20 cellular contexts compared by ENCODE assay signal in genomic region chr19:35253316-35254286, GRCh38. TPM values are rescaled to one million over a fixed set of nuclear protein-coding genes. Genes with fewer than 3 reads are reported as not detected.
A peak's percentile ranks its signal among the peaks of the same experiment; 100 is the strongest.
DNase-seq lines count a peak whose midpoint lies in the region; ATAC-seq and TF ChIP-seq lines count a peak whose summit lies in the region.
"Had no signal": no experiment of that assay in that cellular context is flagged by ENCODE, and none has a peak within 500 bp of the region (broad histone marks: within the 10 kb centered on the region; RNA-seq: fewer than 3 reads in every experiment).

No MANE protein-coding gene starts in this region.

- peak; percentile 1 for DNase-seq in activated gamma-delta T cell treated with Interleukin-2 at 50 U/mL for 16 hours
- no peak for DNase-seq in activated gamma-delta T cell (lab: John Stamatoyannopoulos, UW)
- peak; percentile 53 for DNase-seq in right atrium auricular region (ENCODE audit: low spot score)
- peak; percentile 63 for DNase-seq in spleen
- DNase-seq in left colon = no peak
- DNase-seq in SKM-1 treated with dmso at 0.1 percent for 144 hours (lab: John Stamatoyannopoulos, UW; ENCODE audit: unreplicated experiment) = no peak
- DNase-seq: activated CD4-positive, alpha-beta T cell treated with anti-CD3 and anti-CD28 coated beads for 48 hours; activated naive CD4-positive, alpha-beta T cell treated with anti-CD3 and anti-CD28 coated beads, Interleukin-2, amount 50 U/mL, for 16 hours; effector CD4-positive, alpha-beta T cell; midbrain; NCI-H1105 treated with DMSO at 0.1 percent for 48 hours; NCI-H526 treated with DMSO at 0.1 percent for 48 hours; RPMI8226; T-helper 17 cell had no signal

- no peak for TF ChIP-seq POLR2A in spleen (IDR thresholded peaks at IDR 0.05)

- intact Hi-C loops in spleen (cut with DNase I; ENCODE audit: low total_unique reads) (no loop called here), left colon (cut with DNase I, micrococcal nuclease) (no loop called here)

- no peaks in the 10 kb centered on the region for H3K9me3 ChIP-seq in HUES48 (ENCODE audit: control insufficient read depth, insufficient read depth, low read length)
- no peaks in the 10 kb centered on the region for H3K9me3 ChIP-seq in right atrium auricular region
- no peaks in the 10 kb centered on the region for H3K9me3 ChIP-seq in spleen

- H3K9ac ChIP-seq in HUES48 (ENCODE audit: low read depth, low read length) = no peak overlapping the region

- ATAC-seq in left colon = no peak
- no peak for ATAC-seq in GM21737 (IDR thresholded peaks at IDR 0.05; ENCODE audit: unreplicated experiment)
- ATAC-seq: T-helper 17 cell had no signal

- H3K4me3 ChIP-seq in HUES48 (ENCODE audit: low read depth, low read length) = no peak overlapping the region
- H3K4me3 ChIP-seq in right atrium auricular region = no peak overlapping the region
- no peak overlapping the region for H3K4me3 ChIP-seq in spleen
- H3K4me3 ChIP-seq: smooth muscle cell had no signal

- H3K27me3 ChIP-seq in HUES48 (ENCODE audit: control insufficient read depth, insufficient read depth, low read length) = no peaks in the 10 kb centered on the region
- no peaks in the 10 kb centered on the region for H3K27me3 ChIP-seq in right atrium auricular region
- peaks cover 0 to 21% (median 8%) of the 10 kb centered on the region in 7 donors for H3K27me3 ChIP-seq in spleen (replicated peaks in 1 of 7)

- H3K36me3 ChIP-seq in HUES48 (ENCODE audit: control insufficient read depth, insufficient read depth, low read length) (peaks cover 61% of the 10 kb centered on the region), right atrium auricular region (no peaks in the 10 kb centered on the region), spleen (peaks cover 0 to 37% (median 0%) of the 10 kb centered on the region in 6 donors)

- H3K27ac ChIP-seq in HUES48 (ENCODE audit: low read depth, low read length) (peak overlapping the region; percentile 79), right atrium auricular region (peak overlapping the region in 1 of 2 donors; percentile 40), spleen (peak overlapping the region in 6 of 8 donors; percentile 36 to 74 (median 66))

- WGBS in spleen, 5 donors = 78 to 94% (median 88%) methylated on average over 9 of the region's 9 CpGs

- TF ChIP-seq CTCF in right atrium auricular region (IDR thresholded peaks at IDR 0.05) = no peak
- TF ChIP-seq CTCF in spleen (IDR thresholded peaks at IDR 0.05 in 8 of 11, conservative IDR thresholded peaks at IDR 0.05 in 3 of 11) = no peak

- H3K4me1 ChIP-seq in HUES48 (ENCODE audit: control insufficient read depth, insufficient read depth, low read length) (peaks cover 11% of the 10 kb centered on the region; the same call in 1 of the 2 replicates), right atrium auricular region (peaks cover 0 to 21% of the 10 kb centered on the region in 2 donors), spleen (peaks cover 5 to 72% (median 40%) of the 10 kb centered on the region in 6 donors)

RNA-seq across cellular contexts. Expression of gene LSR, which starts 4.8 kb away (rescaled TPM):
- total RNA-seq in right atrium auricular region (10 to 100 TPM in 1 of 2 donors, 1 to 10 TPM in 1; 7.6 to 20.1 TPM), spleen (10 to 100 TPM; 18.1 to 30.2 (median 21.6) TPM), left colon (100 to 1,000 TPM; 323 to 324 TPM)
- 10 to 100 TPM; 10.9 to 17.4 (median 11.2) TPM for polyA plus RNA-seq in spleen

RNA-seq across cellular contexts. Expression of gene USF2, which starts 15.2 kb away (rescaled TPM):
- 100 to 1,000 TPM; 130 to 180 TPM for total RNA-seq in right atrium auricular region
- total RNA-seq in spleen = 100 to 1,000 TPM; 133 to 206 (median 157) TPM
- 100 to 1,000 TPM; 132 to 205 (median 145) TPM for polyA plus RNA-seq in spleen
- total RNA-seq in left colon = 10 to 100 TPM; 85.9 to 96.2 TPM

RNA-seq across cellular contexts. Expression of gene FAM187B, which starts 25.1 kb away (rescaled TPM):
- not detected for total RNA-seq in right atrium auricular region
- under 1 TPM in 1 of 7 donors, not detected in 6; 0.51 TPM for total RNA-seq in spleen
- under 1 TPM in 2 of 3 donors, not detected in 1; 0.48 to 0.61 TPM for polyA plus RNA-seq in spleen
- total RNA-seq in left colon = not detected
- total RNA-seq: omental fat pad, smooth muscle cell, subcutaneous adipose tissue, T-helper 17 cell had no signal
- polyA plus RNA-seq: IgD-negative memory B cell, smooth muscle cell had no signal

RNA-seq across cellular contexts. Expression of gene HAMP, which starts 28.7 kb away (rescaled TPM):
- total RNA-seq in right atrium auricular region (100 to 1,000 TPM in 1 of 2 donors, not detected in 1; 146 TPM), spleen (under 1 TPM in 2 of 7 donors, not detected in 5; 0.60 to 0.67 TPM), left colon (not detected)
- polyA plus RNA-seq in spleen = 1 to 10 TPM in 2 of 3 donors, under 1 TPM in 1; 0.48 to 5.0 (median 2.0) TPM
- total RNA-seq: smooth muscle cell, subcutaneous adipose tissue had no signal
- polyA plus RNA-seq: IgD-negative memory B cell, smooth muscle cell had no signal

RNA-seq across cellular contexts. Expression of gene MAG, which starts 38.4 kb away (rescaled TPM):
- total RNA-seq in right atrium auricular region = not detected
- 10 to 100 TPM in 3 of 7 donors, under 1 TPM in 2, not detected in 2; 0.26 to 55.2 (median 35.1) TPM for total RNA-seq in spleen
- polyA plus RNA-seq in spleen = under 1 TPM; 0.07 to 0.42 (median 0.16) TPM
- not detected for total RNA-seq in left colon
- total RNA-seq: omental fat pad, smooth muscle cell, subcutaneous adipose tissue, T-helper 17 cell had no signal
- polyA plus RNA-seq: smooth muscle cell had no signal

Comparison
In these comparisons a context has a peak if more than half of its experiments do, and no peak if none do; other contexts are left out.
1. DNase-seq: peak in activated gamma-delta T cell treated with Interleukin-2 at 50 U/mL for 16 hours (single experiment), right atrium auricular region (single experiment) and spleen (single experiment); none in activated gamma-delta T cell (single experiment), left colon (0 of 2) and SKM-1 treated with dmso at 0.1 percent for 144 hours (single experiment).
2. RNA of gene LSR, which starts 4.8 kb away (total RNA-seq): 323 to 324 TPM in left colon; 18.1 to 30.2 TPM in spleen and 7.6 to 20.1 TPM in right atrium auricular region; every median in the first group is over 10 times any median in the second.